ENCODE assay signal across 2 cellular contexts in the genomic region with DNA sequence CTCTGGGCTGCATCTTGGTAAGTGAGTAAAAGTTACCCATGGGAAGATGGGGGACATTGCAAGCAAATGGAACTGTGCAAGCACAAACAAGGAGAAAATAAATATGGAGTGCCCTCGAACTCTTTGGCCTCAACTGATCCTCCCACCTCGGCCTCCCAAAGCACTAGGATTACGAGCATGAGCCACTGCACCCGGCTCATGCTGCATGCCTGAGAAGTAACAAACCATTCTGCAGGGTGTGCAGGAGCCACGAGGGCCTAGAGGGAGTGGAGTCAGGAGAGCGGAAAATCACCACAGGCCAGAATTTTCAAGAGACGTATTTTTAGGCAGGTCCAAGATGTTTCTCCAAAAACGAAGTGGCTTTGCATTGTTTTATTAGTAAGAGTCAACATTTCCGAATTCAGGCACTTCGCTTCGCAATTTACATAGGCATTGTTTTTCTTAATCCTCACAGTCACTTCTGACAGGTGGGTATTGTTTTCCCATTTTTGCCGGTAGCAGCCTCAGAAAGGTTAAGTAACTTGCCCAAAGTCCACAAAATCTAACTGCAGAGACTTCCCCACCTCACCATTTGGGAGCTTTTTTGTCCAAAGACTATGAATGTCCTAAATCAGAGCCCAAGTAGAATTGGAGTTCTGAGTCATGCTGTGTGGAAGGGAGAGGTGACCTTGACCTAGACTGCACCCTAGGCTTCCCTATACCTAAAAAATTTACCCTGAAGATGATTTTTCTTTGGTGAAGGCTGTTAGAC.
A peak's percentile ranks its signal among the peaks of the same experiment; 100 is the strongest.
TF ChIP-seq lines count a peak whose summit lies in the region.

No MANE protein-coding gene starts in this region.

TF ChIP-seq in HepG2, 621 proteins besides CTCF, POLR2A, EP300 and RAD21 (continues in another document):
- no peak for TF ChIP-seq ZNF263 (CRISPR knock-in tag; IDR thresholded peaks at IDR 0.05)
- no peak for TF ChIP-seq ARNT (IDR thresholded peaks at IDR 0.05)
- TF ChIP-seq SOX5 (CRISPR knock-in tag; IDR thresholded peaks at IDR 0.05; ENCODE audit: borderline replicate concordance): peak; percentile 89
- TF ChIP-seq ZNF143 (CRISPR knock-in tag; IDR thresholded peaks at IDR 0.05): no peak
- TF ChIP-seq SIN3A (IDR thresholded peaks at IDR 0.05; ENCODE audit: borderline replicate concordance, low read depth, low read length): no peak
- no peak for TF ChIP-seq RFX3 (CRISPR knock-in tag; IDR thresholded peaks at IDR 0.05)
- no peak for TF ChIP-seq ZNF235 (CRISPR knock-in tag; IDR thresholded peaks at IDR 0.05; ENCODE audit: borderline replicate concordance)
- TF ChIP-seq CEBPB (IDR thresholded peaks at IDR 0.05; ENCODE audit: borderline replicate concordance, low read depth, low read length): no peak
- TF ChIP-seq, protein P1, sequence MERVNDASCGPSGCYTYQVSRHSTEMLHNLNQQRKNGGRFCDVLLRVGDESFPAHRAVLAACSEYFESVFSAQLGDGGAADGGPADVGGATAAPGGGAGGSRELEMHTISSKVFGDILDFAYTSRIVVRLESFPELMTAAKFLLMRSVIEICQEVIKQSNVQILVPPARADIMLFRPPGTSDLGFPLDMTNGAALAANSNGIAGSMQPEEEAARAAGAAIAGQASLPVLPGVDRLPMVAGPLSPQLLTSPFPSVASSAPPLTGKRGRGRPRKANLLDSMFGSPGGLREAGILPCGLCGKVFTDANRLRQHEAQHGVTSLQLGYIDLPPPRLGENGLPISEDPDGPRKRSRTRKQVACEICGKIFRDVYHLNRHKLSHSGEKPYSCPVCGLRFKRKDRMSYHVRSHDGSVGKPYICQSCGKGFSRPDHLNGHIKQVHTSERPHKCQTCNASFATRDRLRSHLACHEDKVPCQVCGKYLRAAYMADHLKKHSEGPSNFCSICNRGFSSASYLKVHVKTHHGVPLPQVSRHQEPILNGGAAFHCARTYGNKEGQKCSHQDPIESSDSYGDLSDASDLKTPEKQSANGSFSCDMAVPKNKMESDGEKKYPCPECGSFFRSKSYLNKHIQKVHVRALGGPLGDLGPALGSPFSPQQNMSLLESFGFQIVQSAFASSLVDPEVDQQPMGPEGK (CRISPR knock-in tag; IDR thresholded peaks at IDR 0.05): no peak
- TF ChIP-seq STAG1 (CRISPR knock-in tag; IDR thresholded peaks at IDR 0.05): no peak
- TF ChIP-seq HNF4A (CRISPR knock-in tag; IDR thresholded peaks at IDR 0.05): peak; percentile 72
- TF ChIP-seq ATF7-NPFF (CRISPR knock-in tag; IDR thresholded peaks at IDR 0.05; ENCODE audit: low read depth): no peak
- TF ChIP-seq ATAD3A (CRISPR knock-in tag; IDR thresholded peaks at IDR 0.05): no peak
- TF ChIP-seq, protein P2, sequence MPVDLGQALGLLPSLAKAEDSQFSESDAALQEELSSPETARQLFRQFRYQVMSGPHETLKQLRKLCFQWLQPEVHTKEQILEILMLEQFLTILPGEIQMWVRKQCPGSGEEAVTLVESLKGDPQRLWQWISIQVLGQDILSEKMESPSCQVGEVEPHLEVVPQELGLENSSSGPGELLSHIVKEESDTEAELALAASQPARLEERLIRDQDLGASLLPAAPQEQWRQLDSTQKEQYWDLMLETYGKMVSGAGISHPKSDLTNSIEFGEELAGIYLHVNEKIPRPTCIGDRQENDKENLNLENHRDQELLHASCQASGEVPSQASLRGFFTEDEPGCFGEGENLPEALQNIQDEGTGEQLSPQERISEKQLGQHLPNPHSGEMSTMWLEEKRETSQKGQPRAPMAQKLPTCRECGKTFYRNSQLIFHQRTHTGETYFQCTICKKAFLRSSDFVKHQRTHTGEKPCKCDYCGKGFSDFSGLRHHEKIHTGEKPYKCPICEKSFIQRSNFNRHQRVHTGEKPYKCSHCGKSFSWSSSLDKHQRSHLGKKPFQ (CRISPR knock-in tag; IDR thresholded peaks at IDR 0.05; ENCODE audit: insufficient replicate concordance): no peak
- TF ChIP-seq BRD4 (CRISPR knock-in tag; IDR thresholded peaks at IDR 0.05): no peak
- no peak for TF ChIP-seq REXO4 (CRISPR knock-in tag; IDR thresholded peaks at IDR 0.05; ENCODE audit: borderline replicate concordance)
- no peak for TF ChIP-seq RARG (CRISPR knock-in tag; IDR thresholded peaks at IDR 0.05; ENCODE audit: low read depth)
- no peak for TF ChIP-seq ZNF382 (CRISPR knock-in tag; IDR thresholded peaks at IDR 0.05; ENCODE audit: borderline replicate concordance)
- no peak for TF ChIP-seq ZNF781 (CRISPR knock-in tag; IDR thresholded peaks at IDR 0.05; ENCODE audit: borderline replicate concordance, not compliant biosample characterization)
- TF ChIP-seq ZNF720 (CRISPR knock-in tag; IDR thresholded peaks at IDR 0.05): no peak

TF ChIP-seq in K562, 482 proteins besides CTCF, POLR2A, EP300 and RAD21:
- no peak for TF ChIP-seq RBM14 (IDR thresholded peaks at IDR 0.05; ENCODE audit: borderline replicate concordance, insufficient read depth, low read depth, low read length)
- TF ChIP-seq DPF2 (IDR thresholded peaks at IDR 0.05): no peak
- TF ChIP-seq ESRRA (IDR thresholded peaks at IDR 0.05; ENCODE audit: borderline replicate concordance, low read depth): peak; percentile 52; the same call in 1 of the 2 replicates
- no peak for TF ChIP-seq MBD2 (IDR thresholded peaks at IDR 0.05; ENCODE audit: borderline replicate concordance, low read depth)
- no peak for TF ChIP-seq CREB1 (IDR thresholded peaks at IDR 0.05)
- TF ChIP-seq CREB1 (CRISPR knock-in tag; IDR thresholded peaks at IDR 0.05): no peak
- TF ChIP-seq, protein P3, sequence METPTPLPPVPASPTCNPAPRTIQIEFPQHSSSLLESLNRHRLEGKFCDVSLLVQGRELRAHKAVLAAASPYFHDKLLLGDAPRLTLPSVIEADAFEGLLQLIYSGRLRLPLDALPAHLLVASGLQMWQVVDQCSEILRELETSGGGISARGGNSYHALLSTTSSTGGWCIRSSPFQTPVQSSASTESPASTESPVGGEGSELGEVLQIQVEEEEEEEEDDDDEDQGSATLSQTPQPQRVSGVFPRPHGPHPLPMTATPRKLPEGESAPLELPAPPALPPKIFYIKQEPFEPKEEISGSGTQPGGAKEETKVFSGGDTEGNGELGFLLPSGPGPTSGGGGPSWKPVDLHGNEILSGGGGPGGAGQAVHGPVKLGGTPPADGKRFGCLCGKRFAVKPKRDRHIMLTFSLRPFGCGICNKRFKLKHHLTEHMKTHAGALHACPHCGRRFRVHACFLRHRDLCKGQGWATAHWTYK (CRISPR knock-in tag; IDR thresholded peaks at IDR 0.05): no peak
- no peak for TF ChIP-seq ZNF316 (IDR thresholded peaks at IDR 0.05)
- TF ChIP-seq, protein P4, sequence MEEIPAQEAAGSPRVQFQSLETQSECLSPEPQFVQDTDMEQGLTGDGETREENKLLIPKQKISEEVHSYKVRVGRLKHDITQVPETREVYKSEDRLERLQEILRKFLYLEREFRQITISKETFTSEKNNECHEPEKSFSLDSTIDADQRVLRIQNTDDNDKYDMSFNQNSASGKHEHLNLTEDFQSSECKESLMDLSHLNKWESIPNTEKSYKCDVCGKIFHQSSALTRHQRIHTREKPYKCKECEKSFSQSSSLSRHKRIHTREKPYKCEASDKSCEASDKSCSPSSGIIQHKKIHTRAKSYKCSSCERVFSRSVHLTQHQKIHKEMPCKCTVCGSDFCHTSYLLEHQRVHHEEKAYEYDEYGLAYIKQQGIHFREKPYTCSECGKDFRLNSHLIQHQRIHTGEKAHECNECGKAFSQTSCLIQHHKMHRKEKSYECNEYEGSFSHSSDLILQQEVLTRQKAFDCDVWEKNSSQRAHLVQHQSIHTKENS (CRISPR knock-in tag; IDR thresholded peaks at IDR 0.05): no peak
- no peak for TF ChIP-seq CAMTA2 (CRISPR knock-in tag; conservative IDR thresholded peaks at IDR 0.05)
